Comparison of ENCODE assay signal across 1 cellular context in genomic region chr9:137602661-137603060, GRCh38.
TF ChIP-seq lines count a peak whose summit lies in the region.

No MANE protein-coding gene starts in this region.

TF ChIP-seq in WTC11, 78 proteins besides CTCF, POLR2A, EP300 and RAD21 (continued from another document):
- no peak for TF ChIP-seq ZNF512 (CRISPR knock-in tag; IDR thresholded peaks at IDR 0.05; ENCODE audit: borderline replicate concordance)
- TF ChIP-seq ELF4 (CRISPR knock-in tag; IDR thresholded peaks at IDR 0.05; ENCODE audit: low read depth), result no peak
- no peak for TF ChIP-seq USF2 (CRISPR knock-in tag; IDR thresholded peaks at IDR 0.05)
- TF ChIP-seq FOXJ3 (CRISPR knock-in tag; IDR thresholded peaks at IDR 0.05; ENCODE audit: borderline replicate concordance), result no peak
- TF ChIP-seq E2F5 (CRISPR knock-in tag; IDR thresholded peaks at IDR 0.05), result no peak
- TF ChIP-seq MYBL2 (CRISPR knock-in tag; IDR thresholded peaks at IDR 0.05), result no peak
- no peak for TF ChIP-seq HMGXB4 (CRISPR knock-in tag; IDR thresholded peaks at IDR 0.05)
- TF ChIP-seq ATF2 (CRISPR knock-in tag; IDR thresholded peaks at IDR 0.05; ENCODE audit: borderline replicate concordance, low read depth), result no peak
- TF ChIP-seq ZNF138 (CRISPR knock-in tag; conservative IDR thresholded peaks at IDR 0.05), result no peak
- TF ChIP-seq SP1 (CRISPR knock-in tag; conservative IDR thresholded peaks at IDR 0.05), result no peak
- TF ChIP-seq JAZF1 (CRISPR knock-in tag; IDR thresholded peaks at IDR 0.05), result no peak
